ENCODE assay signal across 1 cellular context in genomic region chr1:28088168-28088961, GRCh38.
TF ChIP-seq lines count a peak whose summit lies in the region.

Gene EYA3 (minus strand): TSS chr1:28088610. CDS start chr1:28058026, 30,584 bp downstream.

TF ChIP-seq in K562, 482 proteins besides CTCF, POLR2A, EP300 and RAD21 (continued from another document and continues in another):
- TF ChIP-seq ZNF398 (CRISPR knock-in tag; IDR thresholded peaks at IDR 0.05) (no peak), ZNF696 (CRISPR knock-in tag; conservative IDR thresholded peaks at IDR 0.05) (no peak), BRCA1 (IDR thresholded peaks at IDR 0.05) (no peak), BRCA1 (CRISPR knock-in tag; IDR thresholded peaks at IDR 0.05) (0 out of 2 replicates have a peak, but pooled peaks have one; percentile 20), ZNF197 (CRISPR knock-in tag; IDR thresholded peaks at IDR 0.05; ENCODE audit: low read depth) (no peak), ID3 (CRISPR knock-in tag; IDR thresholded peaks at IDR 0.05) (no peak), ID3 (tag; IDR thresholded peaks at IDR 0.05) (no peak), NFIX (CRISPR knock-in tag; IDR thresholded peaks at IDR 0.05; ENCODE audit: low read depth) (no peak), ZNF785 (CRISPR knock-in tag; IDR thresholded peaks at IDR 0.05) (no peak), TAF15 (IDR thresholded peaks at IDR 0.05; ENCODE audit: low read depth, low read length) (no peak), HNRNPUL1 (IDR thresholded peaks at IDR 0.05; ENCODE audit: low read length) (no peak), MAFK (IDR thresholded peaks at IDR 0.05; ENCODE audit: low read length) (no peak), HBP1 (CRISPR knock-in tag; IDR thresholded peaks at IDR 0.05) (peak; percentile 87), HIVEP1 (CRISPR knock-in tag; IDR thresholded peaks at IDR 0.05) (0 out of 2 replicates have a peak, but pooled peaks have one; percentile 57), HDGF (IDR thresholded peaks at IDR 0.05) (peak; percentile 93; the same call in 1 of the 2 replicates), ZNF639 (CRISPR knock-in tag; conservative IDR thresholded peaks at IDR 0.05 in 1 of 2, IDR thresholded peaks at IDR 0.05 in 1 of 2) (0 out of 4 replicates have a peak, but pooled peaks of 1 of the 2 experiments have one; percentile 27), PURB (CRISPR knock-in tag; IDR thresholded peaks at IDR 0.05; ENCODE audit: low read depth) (no peak), HDAC1 (IDR thresholded peaks at IDR 0.05) (peak in 1 of 2 experiments; percentile 94; a peak in 2 of 4 replicates), TAF9B (IDR thresholded peaks at IDR 0.05; ENCODE audit: partially characterized antibody) (peak; percentile 63), HCFC1 (IDR thresholded peaks at IDR 0.05; ENCODE audit: low read depth, low read length) (peak; percentile 77), ZNF609 (CRISPR knock-in tag; IDR thresholded peaks at IDR 0.05; ENCODE audit: borderline replicate concordance) (no peak), ZNF589 (CRISPR knock-in tag; IDR thresholded peaks at IDR 0.05; ENCODE audit: low read depth) (no peak), RBFOX2 (IDR thresholded peaks at IDR 0.05; ENCODE audit: low read depth, low read length) (peak; percentile 94), CREM (IDR thresholded peaks at IDR 0.05; ENCODE audit: low read depth) (peak; percentile 79), ZNF444 (CRISPR knock-in tag; IDR thresholded peaks at IDR 0.05) (no peak; the same call in 1 of the 2 replicates), STAT5B (CRISPR knock-in tag; IDR thresholded peaks at IDR 0.05) (no peak), SETDB1 (IDR thresholded peaks at IDR 0.05; ENCODE audit: low read length) (peak; percentile 85), ZNF316 (IDR thresholded peaks at IDR 0.05) (peak; percentile 51), THRAP3 (IDR thresholded peaks at IDR 0.05; ENCODE audit: borderline replicate concordance) (peak; percentile 82; the same call in 1 of the 2 replicates), MTF1 (CRISPR knock-in tag; IDR thresholded peaks at IDR 0.05; ENCODE audit: borderline replicate concordance) (no peak), ETV5 (CRISPR knock-in tag; IDR thresholded peaks at IDR 0.05; ENCODE audit: low read depth) (peak; percentile 22; the same call in 1 of the 2 replicates), ESRRB (CRISPR knock-in tag; IDR thresholded peaks at IDR 0.05; ENCODE audit: borderline replicate concordance) (no peak), ZNF436 (CRISPR knock-in tag; IDR thresholded peaks at IDR 0.05) (peak; percentile 48; the same call in 1 of the 2 replicates), EP400 (IDR thresholded peaks at IDR 0.05) (peak; percentile 86), CSDE1 (IDR thresholded peaks at IDR 0.05) (0 out of 4 replicates have a peak, but pooled peaks of 1 of the 2 experiments have one; percentile 18), ZNF146 (CRISPR knock-in tag; IDR thresholded peaks at IDR 0.05; ENCODE audit: unreplicated experiment) (no peak), ZFP30 (CRISPR knock-in tag; IDR thresholded peaks at IDR 0.05; ENCODE audit: borderline replicate concordance) (no peak), ELK3 (CRISPR knock-in tag; IDR thresholded peaks at IDR 0.05) (no peak), EGR1 (conservative IDR thresholded peaks at IDR 0.05) (no peak), FOXJ3 (CRISPR knock-in tag; IDR thresholded peaks at IDR 0.05) (no peak), MCM5 (IDR thresholded peaks at IDR 0.05; ENCODE audit: low read depth) (no peak), TRIM25 (IDR thresholded peaks at IDR 0.05; ENCODE audit: borderline replicate concordance) (peak; percentile 98), ZC3H11A (IDR thresholded peaks at IDR 0.05; ENCODE audit: low read depth, low read length) (no peak), SOX6 (IDR thresholded peaks at IDR 0.05) (no peak), ZKSCAN8 (CRISPR knock-in tag; IDR thresholded peaks at IDR 0.05) (no peak), REST (CRISPR knock-in tag; IDR thresholded peaks at IDR 0.05; ENCODE audit: low read depth) (peak; percentile 43; the same call in 1 of the 2 replicates), ZNF511 (CRISPR knock-in tag; IDR thresholded peaks at IDR 0.05) (peak; percentile 39; the same call in 1 of the 2 replicates), CBX8 (IDR thresholded peaks at IDR 0.05; ENCODE audit: borderline replicate concordance, extremely low read depth, low read depth, low read length, poor library complexity, severe bottlenecking) (no peak), ZNF75A (CRISPR knock-in tag; IDR thresholded peaks at IDR 0.05) (no peak)
